Comparison of ENCODE assay signal across 28 cellular contexts in genomic region chr3:3071136-3071535, GRCh38. TPM values are rescaled to one million over a fixed set of nuclear protein-coding genes. Genes with fewer than 3 reads are reported as not detected.
DNase-seq lines count a peak whose midpoint lies in the region; ATAC-seq and TF ChIP-seq lines count a peak whose summit lies in the region.
"Had no signal": no experiment of that assay in that cellular context is flagged by ENCODE, and none has a peak within 500 bp of the region (broad histone marks: within the 10 kb centered on the region; RNA-seq: fewer than 3 reads in every experiment).

No MANE protein-coding gene starts in this region.

- no peak for TF ChIP-seq CTCF in right atrium auricular region (IDR thresholded peaks at IDR 0.05)

- ATAC-seq in GM19452 (IDR thresholded peaks at IDR 0.05; ENCODE audit: unreplicated experiment), result no peak
- ATAC-seq: Panc1 had no signal

- H3K4me3 ChIP-seq in right atrium auricular region, result no peak overlapping the region
- H3K4me3 ChIP-seq: GM23248, MG63, SK-N-MC had no signal

- DNase-seq in NCI-H748 (lab: John Stamatoyannopoulos, UW; ENCODE audit: unreplicated experiment) (peak; percentile 52), NCI-H748 treated with DMSO at 0.1 percent for 48 hours (lab: John Stamatoyannopoulos, UW) (no peak), NCI-H524 treated with DMSO at 0.1 percent for 48 hours (lab: John Stamatoyannopoulos, UW) (peak; percentile 68), SK-N-DZ (ENCODE audit: low spot score) (peak; percentile 21), right atrium auricular region (ENCODE audit: low spot score) (no peak)
- DNase-seq in activated CD4-positive, alpha-beta T cell treated with anti-CD3 and anti-CD28 coated beads for 1 hour, result no peak
- DNase-seq: 8988T; ACHN; BE2C; CD8-positive, alpha-beta memory T cell; DMS153; GM23248; H9; HFFc6; IMR-90; KG1; MG63; NCI-H1694 treated with DMSO at 0.1 percent for 48 hours; NCI-H2171 treated with DMSO at 0.1 percent for 48 hours; NCI-H345; NCI-H526; SHP77; SW 1271 had no signal

- H3K9me3 ChIP-seq in right atrium auricular region, result no peaks in the 10 kb centered on the region
- H3K9me3 ChIP-seq: BE2C, MG63 had no signal

- no peaks in the 10 kb centered on the region for H3K27me3 ChIP-seq in right atrium auricular region
- H3K27me3 ChIP-seq: BE2C, MG63 had no signal

- no peaks in the 10 kb centered on the region for H3K4me1 ChIP-seq in right atrium auricular region
- H3K4me1 ChIP-seq: BE2C had no signal

- no peak overlapping the region for H3K27ac ChIP-seq in right atrium auricular region
- H3K27ac ChIP-seq: GM23248, RWPE1, SK-N-MC had no signal

- no peaks in the 10 kb centered on the region for H3K36me3 ChIP-seq in right atrium auricular region
- H3K36me3 ChIP-seq: BE2C, MG63 had no signal

RNA-seq across cellular contexts. Expression of gene IL5RA, which starts 39.0 kb away (rescaled TPM):
- not detected in 2 replicates for polyA plus RNA-seq in SK-N-DZ (2014; cell fraction: cytosol; rRNA removed)
- polyA plus RNA-seq in SK-N-DZ (2014; cell fraction: nucleus; rRNA removed), result 0.14 TPM in 1 of 2 replicates, not detected in the other
- total RNA-seq in right atrium auricular region, result 1 to 10 TPM in 1 of 2 donors, under 1 TPM in 1; 0.51 to 2.6 TPM
- total RNA-seq: GM23248, H9, HFFc6, IMR-90 had no signal
- polyA plus RNA-seq: CD14-positive monocyte, GM23248, IMR-90 had no signal

RNA-seq across cellular contexts. Expression of gene TRNT1, which starts 55.6 kb away (rescaled TPM):
- 32.2 and 32.5 TPM in 2 replicates for polyA plus RNA-seq in SK-N-DZ (2014; cell fraction: cytosol; rRNA removed)
- 99.4 and 100 TPM in 2 replicates for polyA plus RNA-seq in SK-N-DZ (2014; cell fraction: nucleus; rRNA removed)
- total RNA-seq in right atrium auricular region, result 1 to 10 TPM; 5.8 to 7.9 TPM

Comparison
In these comparisons a context has a peak if more than half of its experiments do, and no peak if none do; other contexts are left out.
1. DNase-seq: peak in NCI-H748 (single experiment), NCI-H524 treated with DMSO at 0.1 percent for 48 hours (single experiment) and SK-N-DZ (single experiment); none in NCI-H748 treated with DMSO at 0.1 percent for 48 hours (single experiment), activated CD4-positive, alpha-beta T cell treated with anti-CD3 and anti-CD28 coated beads for 1 hour (single experiment) and right atrium auricular region (single experiment).